Comparison of ENCODE assay signal across 8 cellular contexts in genomic region chr12:107685360-107686248, GRCh38. TPM values are rescaled to one million over a fixed set of nuclear protein-coding genes. Genes with fewer than 3 reads are reported as not detected.
DNase-seq lines count a peak whose midpoint lies in the region; ATAC-seq and TF ChIP-seq lines count a peak whose summit lies in the region.

Gene PWP1, plus strand, starts transcription at chr12:107685799. Its CDS starts 101 bp downstream, at chr12:107685900.

- WGBS in spleen, 5 donors: 0 to 1% (median 0%) methylated on average over 40 to 51 of the region's 51 CpGs

- intact Hi-C loops in spleen (cut with DNase I; ENCODE audit: low total_unique reads): loop anchor here (10.0 kb wide), 1 partner anchor 69 kb away; no protein-coding TSS in a partner anchor

- TF ChIP-seq CTCF in AG09319 (IDR thresholded peaks at IDR 0.05; ENCODE audit: low read depth, low read length) (no peak), spleen (IDR thresholded peaks at IDR 0.05 in 8 of 11, conservative IDR thresholded peaks at IDR 0.05 in 3 of 11) (no peak)

- H3K4me1 ChIP-seq in spleen: peaks cover 0 to 35% (median 26%) of the 10 kb centered on the region in 6 donors

- H3K27me3 ChIP-seq in spleen (replicated peaks in 1 of 7): no peaks in the 10 kb centered on the region

- DNase-seq in AG09319 (ENCODE audit: extremely low read depth, low read depth): peak; percentile 83
- DNase-seq in NCI-H345 treated with DMSO at 0.1 percent for 48 hours (lab: John Stamatoyannopoulos, UW; ENCODE audit: unreplicated experiment): peak; percentile 87
- DNase-seq in activated CD4-positive, CD25-positive, alpha-beta regulatory T cell (lab: John Stamatoyannopoulos, UW): peak; percentile 81 to 91 (median 88)
- peak in 60 of 61 donors; percentile 40 to 95 (median 88) for DNase-seq in caudate nucleus (lab: John Stamatoyannopoulos, UW)
- DNase-seq in inferior parietal cortex (ENCODE audit: extremely low spot score): peak; percentile 97
- DNase-seq in spleen: peak; percentile 98

- peak; percentile 93 for ATAC-seq in GM19025 (IDR thresholded peaks at IDR 0.05; ENCODE audit: low read depth, unreplicated experiment)
- peak; percentile 94 for ATAC-seq in HG03280 (IDR thresholded peaks at IDR 0.05; ENCODE audit: unreplicated experiment)

- peaks cover 0 to 26% (median 25%) of the 10 kb centered on the region in 6 donors for H3K36me3 ChIP-seq in spleen

- H3K9me3 ChIP-seq in spleen: no peaks in the 10 kb centered on the region

- peak in 2 of 3 donors; percentile 60 to 78 for TF ChIP-seq POLR2A in spleen (IDR thresholded peaks at IDR 0.05)

- H3K4me3 ChIP-seq in spleen: peak within 1 kb of the TSS; percentile 78 to 95 (median 92)

- H3K27ac ChIP-seq in caudate nucleus (ENCODE audit: low read depth, low read length) (peak within 1 kb of the TSS; percentile 60), spleen (peak within 1 kb of the TSS; percentile 52 to 88 (median 78))

RNA-seq across cellular contexts. Expression of gene PWP1, which starts in this region (rescaled TPM):
- 10 to 100 TPM; 24.5 to 78.5 (median 32.0) TPM for total RNA-seq in spleen
- polyA plus RNA-seq in spleen: 10 to 100 TPM; 24.7 to 29.5 (median 26.9) TPM

Comparison
In these comparisons a context has a peak if more than half of its experiments do, and no peak if none do; other contexts are left out.
1. Peak in every context shown above with its lines: DNase-seq, ATAC-seq, H3K4me3 ChIP-seq and H3K27ac ChIP-seq.